ENCODE assay signal across 18 cellular contexts in the genomic region with DNA sequence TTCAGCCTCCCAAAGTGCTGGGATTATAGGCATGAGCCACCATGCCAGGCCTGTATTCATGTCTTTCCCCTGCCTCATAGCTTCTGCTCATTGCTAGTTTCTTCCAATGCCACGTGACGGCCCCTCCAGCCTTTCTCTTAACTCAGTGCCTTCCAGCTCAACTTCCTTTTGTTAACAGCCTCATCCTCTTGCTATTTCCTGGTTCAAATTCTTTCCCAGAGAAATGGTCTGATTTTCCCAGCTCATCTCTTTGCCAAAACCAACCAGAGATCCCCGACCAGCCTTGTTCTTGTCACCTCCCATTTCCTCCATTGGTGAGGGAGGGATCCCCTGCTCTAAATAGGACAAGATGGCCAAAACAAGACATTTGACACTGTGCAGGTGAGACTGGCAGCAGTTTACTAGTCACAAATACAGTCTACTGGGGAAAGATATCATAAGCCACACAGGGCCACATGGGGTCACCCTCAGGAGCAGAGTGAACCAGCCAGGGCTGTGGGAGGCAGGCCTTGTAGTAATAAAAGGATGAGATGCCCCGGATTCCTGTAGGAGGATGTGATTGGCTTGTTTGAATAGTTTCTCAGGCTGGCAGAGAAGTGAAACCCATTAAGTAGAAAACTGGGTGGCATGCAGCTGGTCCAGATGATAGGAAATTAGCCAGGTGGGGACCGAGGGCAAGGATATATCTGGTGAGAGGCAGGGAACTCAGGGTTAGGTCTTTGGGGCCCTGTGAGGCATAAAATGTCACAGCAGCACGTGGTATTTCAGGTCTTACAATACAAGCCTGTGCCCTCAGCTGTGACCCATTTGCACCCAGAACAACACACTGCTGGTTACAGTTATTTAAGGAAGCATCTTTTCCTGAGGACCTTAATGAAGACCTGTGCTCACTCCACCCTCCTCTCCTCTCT. TPM values are rescaled to one million over a fixed set of nuclear protein-coding genes. Genes with fewer than 3 reads are reported as not detected.
DNase-seq lines count a peak whose midpoint lies in the region; ATAC-seq, FAIRE-seq and TF ChIP-seq lines count a peak whose summit lies in the region.
"Had no signal": no experiment of that assay in that cellular context is flagged by ENCODE, and none has a peak within 500 bp of the region (broad histone marks: within the 10 kb centered on the region; RNA-seq: fewer than 3 reads in every experiment).

No MANE protein-coding gene starts in this region.

- peak overlapping the region; percentile 52 for H3K27ac Mint-ChIP-seq in activated naive CD8-positive, alpha-beta T cell treated with anti-CD3 and anti-CD28 coated beads for 36 hours
- H3K27ac Mint-ChIP-seq in activated naive CD8-positive, alpha-beta T cell treated with anti-CD3 and anti-CD28 coated beads, Interleukin-2, amount 50 U/mL, for 24 hours = no peak overlapping the region
- peak overlapping the region; percentile 22 for H3K27ac Mint-ChIP-seq in stimulated activated effector memory CD8-positive, alpha-beta T cell treated with anti-CD3 and anti-CD28 coated beads, Interleukin-12 subunit alpha, Interleukin-12 subunit beta, amount 100 ng/mL, for 72 hours
- H3K27ac Mint-ChIP-seq: B cell, WTC11 had no signal

- no peaks in the 10 kb centered on the region for H3K27me3 Mint-ChIP-seq in activated naive CD8-positive, alpha-beta T cell treated with anti-CD3 and anti-CD28 coated beads for 36 hours
- peaks cover 2% of the 10 kb centered on the region for H3K27me3 Mint-ChIP-seq in activated naive CD8-positive, alpha-beta T cell treated with anti-CD3 and anti-CD28 coated beads, Interleukin-2, amount 50 U/mL, for 24 hours

- no peak overlapping the region for H3K4me3 ChIP-seq in fibroblast of pulmonary artery (replicated peaks; ENCODE audit: low read depth, low read length)
- H3K4me3 ChIP-seq: tibial artery had no signal

- H3K9me3 Mint-ChIP-seq in activated naive CD8-positive, alpha-beta T cell treated with anti-CD3 and anti-CD28 coated beads for 36 hours = no peaks in the 10 kb centered on the region
- no peaks in the 10 kb centered on the region for H3K9me3 Mint-ChIP-seq in activated naive CD8-positive, alpha-beta T cell treated with anti-CD3 and anti-CD28 coated beads, Interleukin-2, amount 50 U/mL, for 24 hours
- no peaks in the 10 kb centered on the region for H3K9me3 Mint-ChIP-seq in stimulated activated effector memory CD8-positive, alpha-beta T cell treated with anti-CD3 and anti-CD28 coated beads, Interleukin-12 subunit alpha, Interleukin-12 subunit beta, amount 100 ng/mL, for 72 hours

- H3K4me3 Mint-ChIP-seq in activated naive CD8-positive, alpha-beta T cell treated with anti-CD3 and anti-CD28 coated beads for 36 hours = no peak overlapping the region
- H3K4me3 Mint-ChIP-seq in activated naive CD8-positive, alpha-beta T cell treated with anti-CD3 and anti-CD28 coated beads, Interleukin-2, amount 50 U/mL, for 24 hours = no peak overlapping the region
- H3K4me3 Mint-ChIP-seq in stimulated activated effector memory CD8-positive, alpha-beta T cell treated with anti-CD3 and anti-CD28 coated beads, Interleukin-12 subunit alpha, Interleukin-12 subunit beta, amount 100 ng/mL, for 72 hours = no peak overlapping the region
- H3K4me3 Mint-ChIP-seq: B cell, WTC11 had no signal

- FAIRE-seq in urothelium cell line (lab: Jason Lieb, UNC) = no peak
- FAIRE-seq: GM12892 had no signal

- POLR2A ChIA-PET in GM10248 (lab: Yijun Ruan, JAX) = no interaction called here

- ATAC-seq in activated naive CD8-positive, alpha-beta T cell treated with anti-CD3 and anti-CD28 coated beads, Interleukin-2, amount 50 U/mL, for 24 hours = no peak
- no peak for ATAC-seq in stimulated activated effector memory CD8-positive, alpha-beta T cell treated with anti-CD3 and anti-CD28 coated beads, Interleukin-12 subunit alpha, Interleukin-12 subunit beta, amount 100 ng/mL, for 72 hours
- ATAC-seq: foreskin keratinocyte had no signal

- peaks cover 15% of the 10 kb centered on the region for H3K4me1 Mint-ChIP-seq in activated naive CD8-positive, alpha-beta T cell treated with anti-CD3 and anti-CD28 coated beads for 36 hours
- H3K4me1 Mint-ChIP-seq in activated naive CD8-positive, alpha-beta T cell treated with anti-CD3 and anti-CD28 coated beads, Interleukin-2, amount 50 U/mL, for 24 hours = peaks cover 18% of the 10 kb centered on the region
- peaks cover 21% of the 10 kb centered on the region for H3K4me1 Mint-ChIP-seq in stimulated activated effector memory CD8-positive, alpha-beta T cell treated with anti-CD3 and anti-CD28 coated beads, Interleukin-12 subunit alpha, Interleukin-12 subunit beta, amount 100 ng/mL, for 72 hours
- H3K4me1 Mint-ChIP-seq: B cell had no signal

- no peak for DNase-seq in activated naive CD8-positive, alpha-beta T cell treated with anti-CD3 and anti-CD28 coated beads for 36 hours
- no peak for DNase-seq in activated naive CD8-positive, alpha-beta T cell treated with anti-CD3 and anti-CD28 coated beads, Interleukin-2, amount 50 U/mL, for 24 hours
- DNase-seq in MV-4-11 (lab: John Stamatoyannopoulos, UW) = peak; percentile 33
- peak; percentile 81 for DNase-seq in fibroblast of pulmonary artery (ENCODE audit: low read depth)
- no peak for DNase-seq in stimulated activated effector memory CD8-positive, alpha-beta T cell treated with anti-CD3 and anti-CD28 coated beads, Interleukin-12 subunit alpha, Interleukin-12 subunit beta, amount 100 ng/mL, for 72 hours (ENCODE audit: low spot score in 2 of 2)
- no peak for DNase-seq in GM10248 (ENCODE audit: extremely low spot score)
- no peak for DNase-seq in AML-193 (lab: John Stamatoyannopoulos, UW)
- no peak for DNase-seq in urothelium cell line (ENCODE audit: low spot score)
- DNase-seq: activated T-cell treated with anti-CD3 and anti-CD28 coated beads for 4 hours, anterior cingulate cortex, DMS79 treated with DMSO at 0.1 percent for 48 hours, NCI-H345 had no signal

- peaks cover 2% of the 10 kb centered on the region for H3K36me3 Mint-ChIP-seq in activated naive CD8-positive, alpha-beta T cell treated with anti-CD3 and anti-CD28 coated beads for 36 hours
- no peaks in the 10 kb centered on the region for H3K36me3 Mint-ChIP-seq in activated naive CD8-positive, alpha-beta T cell treated with anti-CD3 and anti-CD28 coated beads, Interleukin-2, amount 50 U/mL, for 24 hours (ENCODE audit: low read depth)
- no peaks in the 10 kb centered on the region for H3K36me3 Mint-ChIP-seq in stimulated activated effector memory CD8-positive, alpha-beta T cell treated with anti-CD3 and anti-CD28 coated beads, Interleukin-12 subunit alpha, Interleukin-12 subunit beta, amount 100 ng/mL, for 72 hours
- H3K36me3 Mint-ChIP-seq: WTC11 had no signal

- TF ChIP-seq CTCF in fibroblast of pulmonary artery (IDR thresholded peaks at IDR 0.05; ENCODE audit: low read length, missing control alignments) (no peak), GM10248 (IDR thresholded peaks at IDR 0.05; ENCODE audit: control extremely low read depth, extremely low read depth, low read depth, missing control alignments) (no peak)

- CTCF ChIA-PET in GM10248 (lab: Yijun Ruan, JAX) = interaction anchor here (1.1 to 1.3 kb wide), 2 partner anchors 18 to 28 kb away, joined by 4 read pairs; no protein-coding TSS in a partner anchor

RNA-seq across cellular contexts. Expression of gene CD207, which starts 6.4 kb away (rescaled TPM):
- total RNA-seq in activated naive CD8-positive, alpha-beta T cell treated with anti-CD3 and anti-CD28 coated beads for 36 hours = not detected
- total RNA-seq: B cell, foreskin keratinocyte, WTC11 had no signal

RNA-seq across cellular contexts. Expression of gene CLEC4F, which starts 8.8 kb away (rescaled TPM):
- not detected for total RNA-seq in activated naive CD8-positive, alpha-beta T cell treated with anti-CD3 and anti-CD28 coated beads for 36 hours
- total RNA-seq: B cell, foreskin keratinocyte, WTC11 had no signal

RNA-seq across cellular contexts. Expression of gene FIGLA, which starts 38.7 kb away (rescaled TPM):
- not detected for total RNA-seq in activated naive CD8-positive, alpha-beta T cell treated with anti-CD3 and anti-CD28 coated beads for 36 hours
- total RNA-seq: B cell, foreskin keratinocyte, mucosa of gallbladder, WTC11 had no signal

Comparison
In these comparisons a context has a peak if more than half of its experiments do, and no peak if none do; other contexts are left out.
1. DNase-seq: peak in MV-4-11 (single experiment) and fibroblast of pulmonary artery (single experiment); none in activated naive CD8-positive, alpha-beta T cell treated with anti-CD3 and anti-CD28 coated beads for 36 hours (single experiment), activated naive CD8-positive, alpha-beta T cell treated with anti-CD3 and anti-CD28 coated beads, Interleukin-2, amount 50 U/mL, for 24 hours (single experiment), stimulated activated effector memory CD8-positive, alpha-beta T cell treated with anti-CD3 and anti-CD28 coated beads, Interleukin-12 subunit alpha, Interleukin-12 subunit beta, amount 100 ng/mL, for 72 hours (0 of 2), GM10248 (single experiment), AML-193 (0 of 2) and urothelium cell line (single experiment).